11 cellular contexts compared by ENCODE assay signal in the genomic region with DNA sequence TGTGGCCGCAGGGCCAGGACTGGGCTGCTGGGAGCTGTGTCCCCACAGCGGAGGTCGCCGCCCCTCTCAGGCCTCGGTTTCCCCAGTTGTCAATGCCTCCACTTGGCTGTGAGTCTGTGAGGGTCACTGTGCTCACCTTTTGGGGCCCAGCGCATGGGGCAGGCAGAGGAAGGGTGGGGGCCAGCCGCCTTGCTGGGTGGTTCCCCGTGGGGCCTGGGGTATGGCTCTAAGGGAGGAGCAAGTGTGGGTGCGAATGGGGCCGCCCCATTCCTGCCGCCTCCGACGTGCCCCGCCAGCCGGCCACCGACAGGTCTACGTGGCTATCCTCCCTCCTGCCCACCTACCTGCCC. TPM values are rescaled to one million over a fixed set of nuclear protein-coding genes. Genes with fewer than 3 reads are reported as not detected.
DNase-seq lines count a peak whose midpoint lies in the region; FAIRE-seq and TF ChIP-seq lines count a peak whose summit lies in the region.
"Had no signal": no experiment of that assay in that cellular context is flagged by ENCODE, and none has a peak within 500 bp of the region (broad histone marks: within the 10 kb centered on the region; RNA-seq: fewer than 3 reads in every experiment).

No MANE protein-coding gene starts in this region.

- CTCF ChIA-PET in H1 (lab: Charles Lee; ENCODE audit: partially characterized antibody), result no interaction called here

- no peak overlapping the region for H3K14ac ChIP-seq in H1 (ENCODE audit: insufficient read length)

- no peak overlapping the region for H2BK120ac ChIP-seq in H1 (replicated peaks; ENCODE audit: low read depth, low read length)

- peaks cover 9% of the 10 kb centered on the region; the same call in 1 of the 2 replicates for H3K23me2 ChIP-seq in H1 (ENCODE audit: low read depth, low read length)

- H2BK20ac ChIP-seq in H1 (ENCODE audit: low read length), result no peak overlapping the region

- H2BK5ac ChIP-seq in H1 (ENCODE audit: low read depth, low read length), result no peak overlapping the region

- H3K18ac ChIP-seq in H1 (ENCODE audit: extremely low read depth, low read length), result no peak overlapping the region

- TF ChIP-seq CTCF in H1 (IDR thresholded peaks at IDR 0.05; ENCODE audit: control extremely low read depth in 1 of 3, insufficient read depth in 1 of 3, low read depth in 1 of 3, low read length in 3 of 3) (no peak), ovary (IDR thresholded peaks at IDR 0.05) (no peak)

- H3K27ac ChIP-seq in BLaER1 (no peak overlapping the region), H1 (ENCODE audit: low read depth, low read length) (no peak overlapping the region), ovary (peak overlapping the region in 1 of 2 donors; percentile 50)
- H3K27ac ChIP-seq: SJCRH30 had no signal

- H3K4me3 ChIP-seq in BLaER1 (no peak overlapping the region), NT2/D1 (ENCODE audit: insufficient read length, low read depth) (peak overlapping the region; percentile 47), H1 (ENCODE audit: extremely low read depth in 1 of 4, insufficient read depth in 2 of 4, low read depth in 3 of 4, low read length in 4 of 4) (peak overlapping the region in 2 of 4 experiments; percentile 37 to 65; a peak in 3 of 8 replicates), ovary (peak overlapping the region; percentile 41)
- H3K4me3 ChIP-seq: SJCRH30 had no signal

- H3K79me1 ChIP-seq in H1 (ENCODE audit: low read depth, low read length), result no peaks in the 10 kb centered on the region; the same call in 1 of the 2 replicates

- H3K36me3 ChIP-seq in BLaER1, result no peaks in the 10 kb centered on the region
- H3K36me3 ChIP-seq in NT2/D1 (ENCODE audit: insufficient read depth, insufficient read length, low read length), result peaks cover 20% of the 10 kb centered on the region
- no peaks in the 10 kb centered on the region for H3K36me3 ChIP-seq in H1 (ENCODE audit: control insufficient read depth in 2 of 4, insufficient read depth in 4 of 4, low read length in 3 of 4)
- no peaks in the 10 kb centered on the region for H3K36me3 ChIP-seq in ovary
- H3K36me3 ChIP-seq: SJCRH30 had no signal

- H3K56ac ChIP-seq in H1 (replicated peaks; ENCODE audit: insufficient read length, low read depth, low read length), result no peak overlapping the region

- intact Hi-C loops in ovary (cut with DNase I), result no loop called here

- H3K9ac ChIP-seq in BLaER1, result no peak overlapping the region
- peak overlapping the region; percentile 56 for H3K9ac ChIP-seq in NT2/D1 (ENCODE audit: insufficient read length, low read depth)
- no peak overlapping the region for H3K9ac ChIP-seq in H1 (replicated peaks in 1 of 4; ENCODE audit: extremely low read depth in 1 of 4, low read depth in 3 of 4, low read length in 3 of 4)

- H4K20me1 ChIP-seq in BLaER1 (peaks cover 23% of the 10 kb centered on the region), H1 (replicated peaks in 1 of 2; ENCODE audit: control insufficient read depth in 1 of 2, insufficient read depth in 2 of 2, low read length in 2 of 2) (peaks cover 5% of the 10 kb centered on the region in 2 experiments)

- no peak overlapping the region for H4K5ac ChIP-seq in H1 (ENCODE audit: insufficient read length, low read depth, low read length)

- H3K27me3 ChIP-seq in BLaER1 (no peaks in the 10 kb centered on the region), NT2/D1 (ENCODE audit: insufficient read depth, insufficient read length) (peaks cover 12% of the 10 kb centered on the region), H1 (replicated peaks in 1 of 4; ENCODE audit: control insufficient read depth in 3 of 4, extremely low read depth in 1 of 4, insufficient read depth in 3 of 4, low read length in 3 of 4) (peaks cover 0 to 23% (median 11%) of the 10 kb centered on the region in 4 experiments; a peak in 5 of 7 replicates), ovary (no peaks in the 10 kb centered on the region)
- H3K27me3 ChIP-seq: SJCRH30 had no signal

- DNase-seq in NT2/D1 (ENCODE audit: low read depth, low spot score), result no peak
- DNase-seq in H1 (ENCODE audit: low read depth in 1 of 2, low spot score in 2 of 2), result no peak
- peak in 3 of 5 donors; percentile 49 to 59 (median 57) for DNase-seq in ovary
- DNase-seq in activated CD4-positive, CD25-positive, alpha-beta regulatory T cell (lab: John Stamatoyannopoulos, UW), result no peak
- DNase-seq in DMS153 treated with DMSO at 0.1 percent for 48 hours (lab: John Stamatoyannopoulos, UW; ENCODE audit: unreplicated experiment), result no peak
- DNase-seq in NCI-H146 (lab: John Stamatoyannopoulos, UW), result no peak
- DNase-seq in NK-92 treated with Interleukin-12 subunit alpha and Interleukin-12 subunit beta, amount 100 ng/mL, for 24 hours (lab: John Stamatoyannopoulos, UW), result no peak
- DNase-seq: SJCRH30 had no signal

- H3K4me1 ChIP-seq in BLaER1 (peaks cover 83% of the 10 kb centered on the region), NT2/D1 (ENCODE audit: insufficient read depth, insufficient read length) (peaks cover 11% of the 10 kb centered on the region), H1 (replicated peaks in 1 of 4; ENCODE audit: control insufficient read depth in 3 of 4, insufficient read depth in 4 of 4, low read length in 3 of 4) (peaks cover 0 to 6% (median 3%) of the 10 kb centered on the region in 4 experiments; a peak in 4 of 7 replicates), ovary (ENCODE audit: insufficient read depth) (peaks cover 18% of the 10 kb centered on the region)
- H3K4me1 ChIP-seq: SJCRH30 had no signal

- FAIRE-seq in H1 (lab: Jason Lieb, UNC), result no peak
- FAIRE-seq: bronchial epithelial cell had no signal

- H2AFZ ChIP-seq in H1 (ENCODE audit: low read length), result no peak overlapping the region

- no peak overlapping the region for H2AK5ac ChIP-seq in H1 (ENCODE audit: low read depth, low read length)

- H3K23ac ChIP-seq in H1 (ENCODE audit: insufficient read length), result no peak overlapping the region

- TF ChIP-seq POLR2A in H1 (IDR thresholded peaks at IDR 0.05; ENCODE audit: control extremely low read depth in 1 of 2, low read depth in 2 of 2, low read length in 2 of 2), result no peak
- TF ChIP-seq POLR2A in ovary (IDR thresholded peaks at IDR 0.05), result no peak

- no peak overlapping the region for H4K91ac ChIP-seq in H1 (replicated peaks; ENCODE audit: insufficient read length, low read length)

- POLR2A ChIA-PET in H1 (lab: Charles Lee; ENCODE audit: partially characterized antibody), result interaction anchor here (0.7 kb wide), 1 partner anchor 401 kb away, joined by 3 read pairs; the partner anchor contains the start of gene ABCA7

- H3K9me3 ChIP-seq in BLaER1, result no peaks in the 10 kb centered on the region
- no peaks in the 10 kb centered on the region for H3K9me3 ChIP-seq in NT2/D1 (ENCODE audit: insufficient read depth, low read length)
- H3K9me3 ChIP-seq in H1 (ENCODE audit: insufficient read depth in 2 of 2, low read depth in 1 of 2, low read length in 1 of 2), result no peaks in the 10 kb centered on the region
- H3K9me3 ChIP-seq in ovary, result no peaks in the 10 kb centered on the region
- H3K9me3 ChIP-seq: SJCRH30 had no signal

- H4K8ac ChIP-seq in H1 (ENCODE audit: extremely low read depth, insufficient read depth, low read length), result peak overlapping the region; percentile 39; the same call in 1 of the 2 replicates

- WGBS in H1 (ENCODE audit: extremely low coverage in 1 of 2, insufficient coverage in 1 of 2, insufficient read length in 1 of 2, insufficient replicate concordance in 2 of 2, low coverage in 1 of 2, low lambda C conversion rate in 2 of 2, missing lambda C conversion rate in 1 of 2), 2 experiments, result 92% methylated on average over 12 of the region's 17 CpGs; no CpG with 5 or more reads in 1 of the 2 experiments
- WGBS in ovary, 3 donors, result 39 to 61% (median 50%) methylated on average over 16 to 17 of the region's 17 CpGs

- peak overlapping the region; percentile 90 for H3K4me2 ChIP-seq in BLaER1
- peak overlapping the region; percentile 51 to 70; a peak in 3 of 4 replicates for H3K4me2 ChIP-seq in H1 (ENCODE audit: insufficient read depth in 1 of 2, low read depth in 2 of 2, low read length in 2 of 2)

- H3K79me2 ChIP-seq in H1 (ENCODE audit: control insufficient read depth in 1 of 2, insufficient read depth in 2 of 2, low read length in 2 of 2), result no peaks in the 10 kb centered on the region

- 0 out of 2 replicates have a peak overlapping the region, but pooled peaks have one; percentile 27 for H2BK12ac ChIP-seq in H1 (ENCODE audit: low read depth, low read length)

- TF ChIP-seq RAD21 in H1 (IDR thresholded peaks at IDR 0.05 in 1 of 2, conservative IDR thresholded peaks at IDR 0.05 in 1 of 2; ENCODE audit: low read depth in 2 of 2, low read length in 2 of 2), result no peak

- no peak overlapping the region for H3K4ac ChIP-seq in H1 (replicated peaks; ENCODE audit: insufficient read length, low read depth, low read length)

- H2BK15ac ChIP-seq in H1 (ENCODE audit: low read length), result no peak overlapping the region

- TF ChIP-seq EP300 in H1 (IDR thresholded peaks at IDR 0.05; ENCODE audit: borderline replicate concordance in 1 of 2, low read depth in 2 of 2, low read length in 2 of 2) (no peak), ovary (IDR thresholded peaks at IDR 0.05) (no peak)

RNA-seq across cellular contexts. Expression of gene FGF22, which starts 0.8 kb away (rescaled TPM):
- 1.7 and 1.9 TPM in 2 replicates for total RNA-seq in H1 (2021; fragmentation: NEBNext Ultra II Directional; extraction: Animal tissue kit (Norgen Biotek cat#: 25700))
- polyA plus RNA-seq in H1 (2011; rRNA removed) (0.44 and 0.99 TPM in 2 replicates), ovary (1 to 10 TPM in 1 of 2 donors, not detected in 1; 4.2 TPM)
- 1.3 TPM for polyA plus RNA-seq in H1 (2011; cell fraction: cytosol; rRNA removed)
- polyA plus RNA-seq in H1 (2011; cell fraction: nucleus; rRNA removed), result 4.9 TPM
- polyA plus RNA-seq in H1 (2012, experiment 1 of 2), result 1.9 to 3.1 TPM (median 2.3 TPM) in 4 replicates
- polyA plus RNA-seq in H1 (2012, experiment 2 of 2), result 0.64 TPM
- 0.85 TPM for polyA plus RNA-seq in H1 (2013, experiment 1 of 2)
- polyA plus RNA-seq in H1 (2013, experiment 2 of 2), result 0.81 TPM
- 0.22 TPM in 1 of 2 replicates, not detected in the other for polyA minus RNA-seq in H1 (2011; rRNA and poly(A)+ RNA removed)
- 0.73 TPM for polyA minus RNA-seq in H1 (2011; cell fraction: cytosol; rRNA and poly(A)+ RNA removed)
- 0.90 TPM for polyA minus RNA-seq in H1 (2011; cell fraction: nucleus; rRNA and poly(A)+ RNA removed)
- 1 to 10 TPM in 6 of 7 donors, under 1 TPM in 1; 0.23 to 4.4 (median 2.2) TPM for total RNA-seq in ovary
- total RNA-seq: bronchial epithelial cell, lung microvascular endothelial cell, SJCRH30 had no signal

RNA-seq across cellular contexts. Expression of gene POLRMT, which starts 5.5 kb away (rescaled TPM):
- 110 and 111 TPM in 2 replicates for total RNA-seq in H1 (2021; fragmentation: NEBNext Ultra II Directional; extraction: Animal tissue kit (Norgen Biotek cat#: 25700))
- polyA plus RNA-seq in H1 (2011; rRNA removed), result 93.0 and 119 TPM in 2 replicates
- polyA plus RNA-seq in H1 (2011; cell fraction: cytosol; rRNA removed), result 84.7 TPM
- 444 TPM for polyA plus RNA-seq in H1 (2011; cell fraction: nucleus; rRNA removed)
- 84.6 to 159 TPM (median 148 TPM) in 4 replicates for polyA plus RNA-seq in H1 (2012, experiment 1 of 2)
- 84.5 TPM for polyA plus RNA-seq in H1 (2012, experiment 2 of 2)
- polyA plus RNA-seq in H1 (2013, experiment 1 of 2), result 105 TPM
- 97.6 TPM for polyA plus RNA-seq in H1 (2013, experiment 2 of 2)
- 132 and 217 TPM in 2 replicates for polyA minus RNA-seq in H1 (2011; rRNA and poly(A)+ RNA removed)
- polyA minus RNA-seq in H1 (2011; cell fraction: cytosol; rRNA and poly(A)+ RNA removed), result 86.2 TPM
- polyA minus RNA-seq in H1 (2011; cell fraction: nucleus; rRNA and poly(A)+ RNA removed), result 105 TPM
- total RNA-seq in ovary, result 10 to 100 TPM; 19.9 to 52.3 (median 43.9) TPM
- 10 to 100 TPM; 13.5 to 39.6 TPM for polyA plus RNA-seq in ovary

RNA-seq across cellular contexts. Expression of gene RNF126, which starts 24.1 kb away (rescaled TPM):
- 64.7 and 68.0 TPM in 2 replicates for total RNA-seq in H1 (2021; fragmentation: NEBNext Ultra II Directional; extraction: Animal tissue kit (Norgen Biotek cat#: 25700))
- polyA plus RNA-seq in H1 (2011; rRNA removed), result 21.8 and 56.5 TPM in 2 replicates
- polyA plus RNA-seq in H1 (2011; cell fraction: cytosol; rRNA removed), result 41.8 TPM
- polyA plus RNA-seq in H1 (2011; cell fraction: nucleus; rRNA removed), result 90.9 TPM
- polyA plus RNA-seq in H1 (2012, experiment 1 of 2), result 43.7 to 67.7 TPM (median 63.8 TPM) in 4 replicates
- 52.5 TPM for polyA plus RNA-seq in H1 (2012, experiment 2 of 2)
- polyA plus RNA-seq in H1 (2013, experiment 1 of 2), result 85.5 TPM
- polyA plus RNA-seq in H1 (2013, experiment 2 of 2), result 80.6 TPM
- 5.7 and 7.1 TPM in 2 replicates for polyA minus RNA-seq in H1 (2011; rRNA and poly(A)+ RNA removed)
- 31.9 TPM for polyA minus RNA-seq in H1 (2011; cell fraction: cytosol; rRNA and poly(A)+ RNA removed)
- polyA minus RNA-seq in H1 (2011; cell fraction: nucleus; rRNA and poly(A)+ RNA removed), result 33.1 TPM
- total RNA-seq in ovary, result 10 to 100 TPM; 26.6 to 52.2 (median 34.5) TPM
- polyA plus RNA-seq in ovary, result 10 to 100 TPM in 1 of 2 donors, 1 to 10 TPM in 1; 1.5 to 29.4 TPM

RNA-seq across cellular contexts. Expression of gene FSTL3, which starts 37.3 kb away (rescaled TPM):
- total RNA-seq in H1 (2021; fragmentation: NEBNext Ultra II Directional; extraction: Animal tissue kit (Norgen Biotek cat#: 25700)), result 7.5 and 8.1 TPM in 2 replicates
- polyA plus RNA-seq in H1 (2011; rRNA removed) (11.8 and 18.4 TPM in 2 replicates), ovary (10 to 100 TPM; 16.9 to 22.6 TPM)
- 15.2 TPM for polyA plus RNA-seq in H1 (2011; cell fraction: cytosol; rRNA removed)
- polyA plus RNA-seq in H1 (2011; cell fraction: nucleus; rRNA removed), result 40.2 TPM
- polyA plus RNA-seq in H1 (2012, experiment 1 of 2), result 4.8 to 11.0 TPM (median 9.1 TPM) in 4 replicates
- 6.6 TPM for polyA plus RNA-seq in H1 (2012, experiment 2 of 2)
- 5.0 TPM for polyA plus RNA-seq in H1 (2013, experiment 1 of 2)
- 4.6 TPM for polyA plus RNA-seq in H1 (2013, experiment 2 of 2)
- polyA minus RNA-seq in H1 (2011; rRNA and poly(A)+ RNA removed), result 1.9 and 2.3 TPM in 2 replicates
- polyA minus RNA-seq in H1 (2011; cell fraction: cytosol; rRNA and poly(A)+ RNA removed), result 7.6 TPM
- polyA minus RNA-seq in H1 (2011; cell fraction: nucleus; rRNA and poly(A)+ RNA removed), result 7.0 TPM
- total RNA-seq in ovary, result 100 to 1,000 TPM in 1 of 7 donors, 10 to 100 TPM in 6; 21.3 to 141 (median 45.7) TPM

RNA-seq across cellular contexts. Expression of gene HCN2, which starts 49.2 kb away (rescaled TPM):
- 3.6 and 4.0 TPM in 2 replicates for total RNA-seq in H1 (2021; fragmentation: NEBNext Ultra II Directional; extraction: Animal tissue kit (Norgen Biotek cat#: 25700))
- polyA plus RNA-seq in H1 (2011; rRNA removed), result 1.0 and 1.9 TPM in 2 replicates
- polyA plus RNA-seq in H1 (2011; cell fraction: cytosol; rRNA removed), result 1.3 TPM
- polyA plus RNA-seq in H1 (2011; cell fraction: nucleus; rRNA removed), result 3.2 TPM
- 1.6 to 4.6 TPM (median 3.9 TPM) in 4 replicates for polyA plus RNA-seq in H1 (2012, experiment 1 of 2)
- polyA plus RNA-seq in H1 (2012, experiment 2 of 2), result 2.2 TPM
- polyA plus RNA-seq in H1 (2013, experiment 1 of 2), result 3.0 TPM
- polyA plus RNA-seq in H1 (2013, experiment 2 of 2), result 3.2 TPM
- 1.6 and 4.2 TPM in 2 replicates for polyA minus RNA-seq in H1 (2011; rRNA and poly(A)+ RNA removed)
- polyA minus RNA-seq in H1 (2011; cell fraction: cytosol; rRNA and poly(A)+ RNA removed), result 2.5 TPM
- polyA minus RNA-seq in H1 (2011; cell fraction: nucleus; rRNA and poly(A)+ RNA removed), result 1.4 TPM
- under 1 TPM in 3 of 7 donors, not detected in 4; 0.07 to 0.23 (median 0.10) TPM for total RNA-seq in ovary
- polyA plus RNA-seq in ovary, result under 1 TPM in 1 of 2 donors, not detected in 1; 0.13 TPM

Comparison
In these comparisons a context has a peak if more than half of its experiments do, and no peak if none do; other contexts are left out.
1. DNase-seq: peak in ovary (3 of 5); none in NT2/D1 (single experiment), H1 (0 of 2), activated CD4-positive, CD25-positive, alpha-beta regulatory T cell (0 of 4), DMS153 treated with DMSO at 0.1 percent for 48 hours (single experiment), NCI-H146 (single experiment) and NK-92 treated with Interleukin-12 subunit alpha and Interleukin-12 subunit beta, amount 100 ng/mL, for 24 hours (single experiment).